ENCODE assay signal across 8 cellular contexts in the genomic region with DNA sequence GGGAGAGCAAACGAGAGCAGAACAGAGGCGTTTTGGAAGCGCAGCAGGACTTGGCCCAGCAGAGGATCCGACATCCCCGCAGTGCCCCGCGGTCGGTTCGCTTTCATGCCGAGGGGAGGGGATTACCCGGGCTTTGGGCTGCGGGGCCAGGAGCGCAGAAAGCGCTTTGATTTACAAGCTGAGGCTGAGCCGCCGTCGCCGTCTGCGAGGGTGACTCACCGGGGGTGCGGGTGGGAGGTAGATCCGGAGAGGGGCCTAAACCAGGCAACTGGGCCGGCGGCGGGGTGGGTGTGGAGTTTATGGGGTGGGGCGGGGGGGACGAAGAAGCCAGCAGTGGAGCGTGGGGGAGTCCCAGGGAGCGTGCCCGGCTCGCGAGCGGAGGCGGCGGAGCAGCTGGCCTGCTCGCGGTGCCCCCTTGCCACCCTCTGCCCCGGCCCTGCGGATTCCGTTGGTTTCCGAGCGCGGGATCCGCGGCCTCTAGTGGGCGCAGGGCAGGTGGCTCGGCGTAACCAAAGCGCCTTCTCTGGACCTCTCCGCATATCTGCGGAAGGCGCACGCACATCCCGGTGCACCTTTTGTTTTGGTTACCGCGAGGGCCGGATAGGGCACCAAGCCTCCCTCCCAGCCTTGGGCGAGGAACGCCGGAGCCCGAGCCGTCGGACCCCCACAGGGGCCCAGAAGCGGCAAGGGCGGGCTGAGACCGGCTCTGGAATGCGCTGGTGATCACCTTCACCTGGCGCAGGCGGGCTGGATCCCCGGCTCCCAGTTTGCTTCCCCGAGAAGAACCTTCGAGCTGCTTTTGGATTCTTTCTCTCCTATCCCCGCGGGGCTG. TPM values are rescaled to one million over a fixed set of nuclear protein-coding genes. Genes with fewer than 3 reads are reported as not detected.
A peak's percentile ranks its signal among the peaks of the same experiment; 100 is the strongest.
DNase-seq lines count a peak whose midpoint lies in the region; ATAC-seq, FAIRE-seq and TF ChIP-seq lines count a peak whose summit lies in the region.

No MANE protein-coding gene starts in this region.

- no peaks in the 10 kb centered on the region for H3K9me3 ChIP-seq in HUES48 (ENCODE audit: control insufficient read depth, insufficient read depth, low read length)
- no peaks in the 10 kb centered on the region for H3K9me3 ChIP-seq in left lung

- H3K27ac ChIP-seq in HUES48 (ENCODE audit: low read depth, low read length): peak overlapping the region; percentile 89
- H3K27ac ChIP-seq in left lung: no peak overlapping the region

- H3K36me3 ChIP-seq in HUES48 (ENCODE audit: control insufficient read depth, insufficient read depth, low read length) (peaks cover 37% of the 10 kb centered on the region), left lung (no peaks in the 10 kb centered on the region)

- peaks cover 22% of the 10 kb centered on the region for H3K4me1 Mint-ChIP-seq in activated B cell treated with CpG ODN at 0.5 μM for 24 hours
- peaks cover 35% of the 10 kb centered on the region for H3K4me1 Mint-ChIP-seq in chondrocyte (ENCODE audit: low read depth)

- H3K27me3 Mint-ChIP-seq in activated B cell treated with CpG ODN at 0.5 μM for 24 hours: peaks cover 54% of the 10 kb centered on the region
- H3K27me3 Mint-ChIP-seq in chondrocyte (ENCODE audit: low read depth): no peaks in the 10 kb centered on the region

- no peaks in the 10 kb centered on the region for H3K9me3 Mint-ChIP-seq in activated B cell treated with CpG ODN at 0.5 μM for 24 hours
- no peaks in the 10 kb centered on the region for H3K9me3 Mint-ChIP-seq in chondrocyte (ENCODE audit: low read depth)

- peak overlapping the region; percentile 87 for H3K4me3 Mint-ChIP-seq in activated B cell treated with CpG ODN at 0.5 μM for 24 hours
- H3K4me3 Mint-ChIP-seq in chondrocyte (ENCODE audit: unreplicated experiment): peak overlapping the region; percentile 86

- H3K27ac Mint-ChIP-seq in activated B cell treated with CpG ODN at 0.5 μM for 24 hours (no peak overlapping the region), chondrocyte (ENCODE audit: unreplicated experiment) (peak overlapping the region; percentile 92)

- intact Hi-C loops in activated B cell treated with CpG ODN at 0.5 μM for 24 hours (cut with micrococcal nuclease) (loop anchor here (1.0 to 5.0 kb wide), 5 partner anchors 32 to 394 kb away; no protein-coding TSS in a partner anchor), left lung (cut with DNase I) (no loop called here)

- POLR2A ChIA-PET in activated B cell treated with CpG ODN at 0.5 μM for 24 hours (lab: Charles Lee): interaction anchor here (0.5 to 1.2 kb wide), 2 partner anchors 11 to 298 kb away, joined by 3 to 5 read pairs; no protein-coding TSS in a partner anchor

- ATAC-seq in activated B cell treated with CpG ODN at 0.5 μM for 24 hours (ENCODE audit: low read depth) (peak; percentile 60), left lung (peak; percentile 65), GM19023 (IDR thresholded peaks at IDR 0.05; ENCODE audit: unreplicated experiment) (no peak)

- peak overlapping the region; percentile 67 for H3K9ac ChIP-seq in HUES48 (ENCODE audit: low read depth, low read length)

- FAIRE-seq in D721Med (lab: Jason Lieb, UNC): no peak

- no peaks in the 10 kb centered on the region for H3K36me3 Mint-ChIP-seq in activated B cell treated with CpG ODN at 0.5 μM for 24 hours (ENCODE audit: low read depth)
- peaks cover 12% of the 10 kb centered on the region for H3K36me3 Mint-ChIP-seq in chondrocyte (ENCODE audit: low read depth)

- TF ChIP-seq CTCF in D721Med (IDR thresholded peaks at IDR 0.05; ENCODE audit: insufficient read depth, missing control alignments) (peak; percentile 34), activated B cell treated with CpG ODN at 0.5 μM for 24 hours (IDR thresholded peaks at IDR 0.05) (no peak), chondrocyte (IDR thresholded peaks at IDR 0.05) (peak; percentile 72), left lung (IDR thresholded peaks at IDR 0.05) (no peak)

- H3K4me1 ChIP-seq in HUES48 (ENCODE audit: control insufficient read depth, insufficient read depth, low read length) (peaks cover 18% of the 10 kb centered on the region), left lung (peaks cover 0 to 32% of the 10 kb centered on the region in 2 donors)

- DNase-seq in D721Med (ENCODE audit: insufficient read length, low spot score) (no peak), activated B cell treated with CpG ODN at 0.5 μM for 24 hours (peak; percentile 43), chondrocyte (ENCODE audit: low spot score) (peak; percentile 94), left lung (peak; percentile 39 to 82), cerebellar nuclear complex (lab: John Stamatoyannopoulos, UW) (no peak)
- peak; percentile 33 for DNase-seq in stimulated activated CD8-positive, alpha-beta memory T cell treated with anti-CD3 and anti-CD28 coated beads, Interleukin-12 subunit alpha, Interleukin-12 subunit beta, amount 100 ng/mL, for 1 hour (ENCODE audit: low read depth)

- H3K27me3 ChIP-seq in HUES48 (ENCODE audit: control insufficient read depth, insufficient read depth, low read length) (no peaks in the 10 kb centered on the region), left lung (peaks cover 0 to 98% of the 10 kb centered on the region in 2 donors)

- CTCF ChIA-PET in activated B cell treated with CpG ODN at 0.5 μM for 24 hours (lab: Charles Lee): no interaction called here

- H3K4me3 ChIP-seq in HUES48 (ENCODE audit: low read depth, low read length) (peak overlapping the region; percentile 81), left lung (peak overlapping the region; percentile 55 to 66)

RNA-seq across cellular contexts. Expression of gene SIX4, which starts 2.6 kb away (rescaled TPM):
- total RNA-seq in activated B cell treated with CpG ODN at 0.5 μM for 24 hours: not detected in 2 replicates
- 26.0 to 44.9 TPM (median 26.2 TPM) in 3 replicates for total RNA-seq in chondrocyte
- total RNA-seq in left lung: 1 to 10 TPM; 1.9 to 3.6 TPM

RNA-seq across cellular contexts. Expression of gene MNAT1, which starts 13.0 kb away (rescaled TPM):
- 33.6 and 37.1 TPM in 2 replicates for total RNA-seq in activated B cell treated with CpG ODN at 0.5 μM for 24 hours
- total RNA-seq in chondrocyte: 42.4 to 71.1 TPM (median 42.7 TPM) in 3 replicates
- 10 to 100 TPM; 21.6 to 22.7 TPM for total RNA-seq in left lung

Comparison
In these comparisons a context has a peak if more than half of its experiments do, and no peak if none do; other contexts are left out.
1. DNase-seq: peak in activated B cell treated with CpG ODN at 0.5 μM for 24 hours (single experiment), chondrocyte (single experiment), left lung (2 of 2) and stimulated activated CD8-positive, alpha-beta memory T cell treated with anti-CD3 and anti-CD28 coated beads, Interleukin-12 subunit alpha, Interleukin-12 subunit beta, amount 100 ng/mL, for 1 hour (single experiment); none in D721Med (single experiment) and cerebellar nuclear complex (0 of 2).
2. CTCF ChIP-seq: peak in D721Med (single experiment) and chondrocyte (single experiment); none in activated B cell treated with CpG ODN at 0.5 μM for 24 hours (single experiment) and left lung (0 of 2).